In genomic region chr12:29943683-29944082, GRCh38 we compare ENCODE assay signal across 24 cellular contexts.
"Had no signal": no experiment of that assay in that cellular context is flagged by ENCODE, and none has a peak within 500 bp of the region (broad histone marks: within the 10 kb centered on the region; RNA-seq: fewer than 3 reads in every experiment).

No MANE protein-coding gene starts in this region.

- H3K36me3 ChIP-seq: brain microvascular endothelial cell, esophagus squamous epithelium, gastrocnemius medialis, left lung, suprapubic skin had no signal

- H3K4me3 ChIP-seq: esophagus squamous epithelium, gastrocnemius medialis, left lung, skin epidermis, suprapubic skin had no signal

- H3K27me3 ChIP-seq: brain microvascular endothelial cell, gastrocnemius medialis, left lung, suprapubic skin had no signal

- H3K4me1 Mint-ChIP-seq: activated CD4-positive, alpha-beta T cell treated with anti-CD3 and anti-CD28 coated beads, Interleukin-2, amount 10 ng/mL, durations not matched to agents 7 days and 5 days; activated naive CD4-positive, alpha-beta T cell treated with anti-CD3 and anti-CD28 coated beads, Interleukin-2, amount 10 ng/mL, durations not matched to agents 7 days and 5 days; mesothelial cell of epicardium had no signal

- H3K9me3 ChIP-seq: gastrocnemius medialis, left lung, suprapubic skin had no signal

- ATAC-seq: activated CD8-positive, alpha-beta T cell treated with anti-CD3 and anti-CD28 coated beads, Interleukin-2, amount 10 ng/mL, durations not matched to agents 7 days and 5 days; activated T-cell treated with anti-CD3 and anti-CD28 coated beads, Interleukin-2, amount 50 U/mL, for 4 hours; gastrocnemius medialis; left lung; natural killer cell treated with Interleukin-12 subunit alpha and Interleukin-12 subunit beta and Interleukin-15 and Interleukin-18, amount 100 ng/mL, for 72 hours had no signal

- H3K27ac ChIP-seq: brain microvascular endothelial cell, esophagus squamous epithelium, gastrocnemius medialis, left lung, skin epidermis, suprapubic skin had no signal

- H3K27ac Mint-ChIP-seq: activated CD4-positive, alpha-beta T cell treated with anti-CD3 and anti-CD28 coated beads, Interleukin-2, amount 10 ng/mL, durations not matched to agents 7 days and 5 days; activated CD8-positive, alpha-beta T cell treated with anti-CD3 and anti-CD28 coated beads, Interleukin-2, amount 10 ng/mL, durations not matched to agents 7 days and 5 days; activated naive CD4-positive, alpha-beta T cell treated with anti-CD3 and anti-CD28 coated beads, Interleukin-2, amount 10 ng/mL, durations not matched to agents 7 days and 5 days; mesothelial cell of epicardium; natural killer cell treated with Interleukin-12 subunit alpha and Interleukin-12 subunit beta and Interleukin-15 and Interleukin-18, amount 100 ng/mL, for 72 hours; stimulated activated naive CD8-positive, alpha-beta T cell treated with anti-CD3 and anti-CD28 coated beads, Interleukin-15, Interleukin-2, amounts not matched to agents 100 ng/mL and 50 ng/mL, for 24 hours; type B pancreatic cell had no signal

- H3K9me3 Mint-ChIP-seq: activated naive CD4-positive, alpha-beta T cell treated with anti-CD3 and anti-CD28 coated beads, Interleukin-2, amount 10 ng/mL, durations not matched to agents 7 days and 5 days; stimulated activated naive CD8-positive, alpha-beta T cell treated with anti-CD3 and anti-CD28 coated beads, Interleukin-15, Interleukin-2, amounts not matched to agents 100 ng/mL and 50 ng/mL, for 24 hours had no signal

- H3K27me3 Mint-ChIP-seq: activated CD4-positive, alpha-beta T cell treated with anti-CD3 and anti-CD28 coated beads, Interleukin-2, amount 10 ng/mL, durations not matched to agents 7 days and 5 days; activated naive CD4-positive, alpha-beta T cell treated with anti-CD3 and anti-CD28 coated beads, Interleukin-2, amount 10 ng/mL, durations not matched to agents 7 days and 5 days; natural killer cell treated with Interleukin-12 subunit alpha and Interleukin-12 subunit beta and Interleukin-15 and Interleukin-18, amount 100 ng/mL, for 72 hours; stimulated activated naive CD8-positive, alpha-beta T cell treated with anti-CD3 and anti-CD28 coated beads, Interleukin-15, Interleukin-2, amounts not matched to agents 100 ng/mL and 50 ng/mL, for 24 hours had no signal

- H3K36me3 Mint-ChIP-seq: activated naive CD4-positive, alpha-beta T cell treated with anti-CD3 and anti-CD28 coated beads, Interleukin-2, amount 10 ng/mL, durations not matched to agents 7 days and 5 days; mesothelial cell of epicardium; natural killer cell treated with Interleukin-12 subunit alpha and Interleukin-12 subunit beta and Interleukin-15 and Interleukin-18, amount 100 ng/mL, for 72 hours had no signal

- H3K4me1 ChIP-seq: esophagus squamous epithelium, gastrocnemius medialis, left lung, suprapubic skin had no signal

- H3K4me3 Mint-ChIP-seq: activated CD4-positive, alpha-beta T cell treated with anti-CD3 and anti-CD28 coated beads, Interleukin-2, amount 10 ng/mL, durations not matched to agents 7 days and 5 days; activated CD8-positive, alpha-beta T cell treated with anti-CD3 and anti-CD28 coated beads, Interleukin-2, amount 10 ng/mL, durations not matched to agents 7 days and 5 days; activated naive CD4-positive, alpha-beta T cell treated with anti-CD3 and anti-CD28 coated beads, Interleukin-2, amount 10 ng/mL, durations not matched to agents 7 days and 5 days; activated T-cell treated with anti-CD3 and anti-CD28 coated beads, Interleukin-2, amount 50 U/mL, for 4 hours; mesothelial cell of epicardium; natural killer cell treated with Interleukin-12 subunit alpha and Interleukin-12 subunit beta and Interleukin-15 and Interleukin-18, amount 100 ng/mL, for 72 hours; stimulated activated naive CD8-positive, alpha-beta T cell treated with anti-CD3 and anti-CD28 coated beads, Interleukin-15, Interleukin-2, amounts not matched to agents 100 ng/mL and 50 ng/mL, for 24 hours; type B pancreatic cell had no signal

- DNase-seq: activated CD4-positive, alpha-beta T cell treated with anti-CD3 and anti-CD28 coated beads, Interleukin-2, amount 10 ng/mL, durations not matched to agents 7 days and 5 days; activated CD8-positive, alpha-beta T cell treated with anti-CD3 and anti-CD28 coated beads, Interleukin-2, amount 10 ng/mL, durations not matched to agents 7 days and 5 days; activated naive CD4-positive, alpha-beta T cell treated with anti-CD3 and anti-CD28 coated beads, Interleukin-2, amount 10 ng/mL, durations not matched to agents 7 days and 5 days; activated T-cell treated with anti-CD3 and anti-CD28 coated beads, Interleukin-2, amount 50 U/mL, for 4 hours; brain microvascular endothelial cell; dermis blood vessel endothelial cell; effector memory CD4-positive, alpha-beta T cell; esophagus squamous epithelium; gastrocnemius medialis; head of caudate nucleus; kidney; left lung; nucleus accumbens; posterior cingulate gyrus; retina; stimulated activated CD4-positive, alpha-beta T cell treated with anti-CD3 and anti-CD28 coated beads, Interleukin-2, amount 100 ng/mL, for 48 hours; T-helper 1 cell; T-helper 9 cell had no signal
